Comparison of ENCODE assay signal across 8 cellular contexts in the genomic region with DNA sequence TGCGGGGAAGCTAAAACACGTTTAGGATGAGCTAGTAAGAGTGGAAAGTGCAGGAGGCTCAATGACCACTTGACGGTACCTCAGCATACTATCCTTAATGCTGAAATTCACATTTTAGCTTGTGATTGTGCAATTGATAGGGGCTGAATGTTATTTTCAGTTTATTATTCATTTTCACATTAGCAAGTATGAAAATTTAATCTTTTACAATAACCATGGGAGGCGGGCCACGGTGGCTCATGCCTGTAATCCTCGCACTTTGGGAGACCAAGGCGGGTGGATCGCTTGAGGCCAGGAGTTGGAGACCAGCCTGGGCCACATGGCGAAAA. TPM values are rescaled to one million over a fixed set of nuclear protein-coding genes. Genes with fewer than 3 reads are reported as not detected.
DNase-seq lines count a peak whose midpoint lies in the region; ATAC-seq, FAIRE-seq and TF ChIP-seq lines count a peak whose summit lies in the region.

No MANE protein-coding gene starts in this region.

- H3F3A ChIP-seq in OCI-LY1 (ENCODE audit: insufficient read depth, low read length): no peaks in the 10 kb centered on the region

- H3K4me3 ChIP-seq in GM12865 (ENCODE audit: low read depth, low read length) (peak overlapping the region; percentile 62), OCI-LY1 (ENCODE audit: low read depth, low read length, poor library complexity, severe bottlenecking) (peak overlapping the region; percentile 62), esophagus (ENCODE audit: low read depth in 1 of 2, low read length in 2 of 2) (peak overlapping the region; percentile 88 to 97)

- H3K4me3 Mint-ChIP-seq in progenitor cell of endocrine pancreas (ENCODE audit: low read depth): peak overlapping the region; percentile 79

- peaks cover 11% of the 10 kb centered on the region for H3K4me1 ChIP-seq in OCI-LY1 (ENCODE audit: insufficient read depth, low read length, severe bottlenecking)
- H3K4me1 ChIP-seq in esophagus (ENCODE audit: control insufficient read depth in 2 of 2, insufficient read depth in 2 of 2, low read length in 1 of 2): peaks cover 0 to 2% of the 10 kb centered on the region in 2 donors

- no peaks in the 10 kb centered on the region for H3K9me3 Mint-ChIP-seq in progenitor cell of endocrine pancreas (ENCODE audit: low read depth)

- WGBS in esophagus, 2 donors: 36 to 40% methylated on average over 9 of the region's 9 CpGs

- DNase-seq in GM12865 (ENCODE audit: low read depth) (no peak), progenitor cell of endocrine pancreas (ENCODE audit: low spot score, unreplicated experiment) (no peak), HTR-8/SVneo (ENCODE audit: insufficient read length, low spot score) (no peak), HK-2 (ENCODE audit: unreplicated experiment) (no peak)
- DNase-seq in stimulated activated CD4-positive, alpha-beta T cell treated with anti-CD3 and anti-CD28 coated beads, Interleukin-12 subunit alpha, Interleukin-12 subunit beta, amount 100 ng/mL, for 4 hours: no peak

- FAIRE-seq in HTR-8/SVneo (lab: Jason Lieb, UNC): no peak

- peak overlapping the region; percentile 63 for H3K9ac ChIP-seq in OCI-LY1 (ENCODE audit: low read length)

- H3K4me1 Mint-ChIP-seq in progenitor cell of endocrine pancreas (ENCODE audit: low read depth): peaks cover 7% of the 10 kb centered on the region

- ATAC-seq in GM18502 (IDR thresholded peaks at IDR 0.05; ENCODE audit: poor library complexity, unreplicated experiment): no peak

- TF ChIP-seq CTCF in GM12865 (IDR thresholded peaks at IDR 0.05; ENCODE audit: insufficient read depth, low read depth, low read length, missing control alignments) (no peak), OCI-LY1 (IDR thresholded peaks at IDR 0.05; ENCODE audit: low read length) (no peak), progenitor cell of endocrine pancreas (IDR thresholded peaks at IDR 0.05; ENCODE audit: unreplicated experiment) (no peak)

- H3K9me3 ChIP-seq in OCI-LY1 (ENCODE audit: low read length): no peaks in the 10 kb centered on the region
- H3K9me3 ChIP-seq in esophagus (ENCODE audit: control insufficient read depth in 2 of 2, insufficient read depth in 1 of 2, low read depth in 1 of 2, low read length in 1 of 2): no peaks in the 10 kb centered on the region

- peak overlapping the region; percentile 96 for H3K4me2 ChIP-seq in OCI-LY1 (ENCODE audit: low read length)

- H3K27ac ChIP-seq in OCI-LY1 (ENCODE audit: low read depth, low read length, poor library complexity, severe bottlenecking) (no peak overlapping the region), esophagus (ENCODE audit: low read depth in 2 of 2, low read length in 1 of 2) (peak overlapping the region in 1 of 2 donors; percentile 75)

- peak overlapping the region; percentile 99 for H2AFZ ChIP-seq in OCI-LY1 (ENCODE audit: low read length)

- H3K36me3 ChIP-seq in OCI-LY1 (ENCODE audit: insufficient read depth, low read length) (no peaks in the 10 kb centered on the region), esophagus (ENCODE audit: control insufficient read depth in 2 of 2, insufficient read depth in 2 of 2, low read length in 1 of 2) (no peaks in the 10 kb centered on the region)

- H3K36me3 Mint-ChIP-seq in progenitor cell of endocrine pancreas (ENCODE audit: insufficient read depth): peaks cover 4% of the 10 kb centered on the region

- peak overlapping the region; percentile 80 for H3K27ac Mint-ChIP-seq in progenitor cell of endocrine pancreas

- H3K27me3 ChIP-seq in OCI-LY1 (ENCODE audit: insufficient read depth, low read length): no peaks in the 10 kb centered on the region
- H3K27me3 ChIP-seq in esophagus (ENCODE audit: control insufficient read depth in 1 of 2, insufficient read depth in 2 of 2, low read length in 2 of 2): no peaks in the 10 kb centered on the region

- H3K79me2 ChIP-seq in OCI-LY1 (ENCODE audit: insufficient read depth, low read length): no peaks in the 10 kb centered on the region

- H3K9me2 ChIP-seq in OCI-LY1 (ENCODE audit: low read depth, low read length): no peaks in the 10 kb centered on the region

- no peaks in the 10 kb centered on the region for H4K20me1 ChIP-seq in OCI-LY1 (ENCODE audit: insufficient read depth, low read length)

- peaks cover 21% of the 10 kb centered on the region for H3K27me3 Mint-ChIP-seq in progenitor cell of endocrine pancreas

RNA-seq across cellular contexts. Expression of a gene that starts 22.1 kb away (rescaled TPM):
- 10 to 100 TPM; 11.2 to 16.0 TPM for polyA plus RNA-seq in esophagus
- total RNA-seq in progenitor cell of endocrine pancreas: 37.2 and 40.6 TPM in 2 replicates
